Comparison of ENCODE assay signal across 8 cellular contexts in genomic region chr3:28667646-28668376, GRCh38.
DNase-seq lines count a peak whose midpoint lies in the region; ATAC-seq and TF ChIP-seq lines count a peak whose summit lies in the region.

No MANE protein-coding gene starts in this region.

- no peak overlapping the region for H3K27ac Mint-ChIP-seq in activated CD8-positive, alpha-beta memory T cell treated with anti-CD3 and anti-CD28 coated beads, Interleukin-2, amount 10 ng/mL, durations not matched to agents 7 days and 5 days

- TF ChIP-seq CTCF in fibroblast of mammary gland (conservative IDR thresholded peaks at IDR 0.05; ENCODE audit: control insufficient read depth, insufficient read depth, low read depth, low read length) = peak; percentile 86
- TF ChIP-seq CTCF in neutrophil (IDR thresholded peaks at IDR 0.05) = peak; percentile 51
- TF ChIP-seq CTCF in upper lobe of right lung (IDR thresholded peaks at IDR 0.05) = peak; percentile 83

- CTCF ChIA-PET in activated CD8-positive, alpha-beta memory T cell treated with anti-CD3 and anti-CD28 coated beads, Interleukin-2, amount 10 ng/mL, durations not matched to agents 7 days and 5 days (lab: Charles Lee) = interaction anchor here (0.7 to 1.9 kb wide), 12 partner anchors 9 to 167 kb away, joined by 3 to 6 read pairs (median 3); no protein-coding TSS in a partner anchor

- no peaks in the 10 kb centered on the region for H3K9me3 ChIP-seq in neutrophil
- H3K9me3 ChIP-seq in upper lobe of right lung = no peaks in the 10 kb centered on the region

- H3K27me3 Mint-ChIP-seq in activated CD8-positive, alpha-beta memory T cell treated with anti-CD3 and anti-CD28 coated beads, Interleukin-2, amount 10 ng/mL, durations not matched to agents 7 days and 5 days = peaks cover 3% of the 10 kb centered on the region

- H3K27me3 ChIP-seq in neutrophil (no peaks in the 10 kb centered on the region), upper lobe of right lung (no peaks in the 10 kb centered on the region)

- intact Hi-C loops in upper lobe of right lung (cut with DNase I) = no loop called here

- H3K4me3 ChIP-seq in fibroblast of mammary gland (ENCODE audit: control insufficient read depth, low read depth, low read length) (no peak overlapping the region), neutrophil (ENCODE audit: low read depth in 1 of 2, low read length in 1 of 2) (no peak overlapping the region), upper lobe of right lung (no peak overlapping the region)

- no peak overlapping the region for H3K4me3 Mint-ChIP-seq in activated CD8-positive, alpha-beta memory T cell treated with anti-CD3 and anti-CD28 coated beads, Interleukin-2, amount 10 ng/mL, durations not matched to agents 7 days and 5 days

- no peaks in the 10 kb centered on the region for H3K36me3 ChIP-seq in neutrophil
- H3K36me3 ChIP-seq in upper lobe of right lung = no peaks in the 10 kb centered on the region

- DNase-seq in DMS153 (lab: John Stamatoyannopoulos, UW) (peak; percentile 51), NCI-H82 (lab: John Stamatoyannopoulos, UW) (peak; percentile 77), fibroblast of mammary gland (ENCODE audit: low read depth) (peak; percentile 66), upper lobe of right lung (no peak)
- peak; percentile 63 for DNase-seq in activated CD8-positive, alpha-beta memory T cell treated with anti-CD3 and anti-CD28 coated beads, Interleukin-2, amount 10 ng/mL, durations not matched to agents 7 days and 5 days

- H3K4me1 Mint-ChIP-seq in activated CD8-positive, alpha-beta memory T cell treated with anti-CD3 and anti-CD28 coated beads, Interleukin-2, amount 10 ng/mL, durations not matched to agents 7 days and 5 days = peaks cover 8% of the 10 kb centered on the region

- ATAC-seq in GM19455 (IDR thresholded peaks at IDR 0.05; ENCODE audit: unreplicated experiment) (peak; percentile 97), HG03457 (IDR thresholded peaks at IDR 0.05; ENCODE audit: unreplicated experiment) (peak; percentile 91), upper lobe of right lung (peak; percentile 96)
- peak; percentile 61 for ATAC-seq in activated CD8-positive, alpha-beta memory T cell treated with anti-CD3 and anti-CD28 coated beads, Interleukin-2, amount 10 ng/mL, durations not matched to agents 7 days and 5 days

- no peaks in the 10 kb centered on the region for H3K36me3 Mint-ChIP-seq in activated CD8-positive, alpha-beta memory T cell treated with anti-CD3 and anti-CD28 coated beads, Interleukin-2, amount 10 ng/mL, durations not matched to agents 7 days and 5 days

- H3K4me1 ChIP-seq in neutrophil (ENCODE audit: control insufficient read depth in 1 of 2, insufficient read depth in 1 of 2, low read depth in 1 of 2, low read length in 1 of 2) (no peaks in the 10 kb centered on the region), upper lobe of right lung (peaks cover 10% of the 10 kb centered on the region)

- H3K9me3 Mint-ChIP-seq in activated CD8-positive, alpha-beta memory T cell treated with anti-CD3 and anti-CD28 coated beads, Interleukin-2, amount 10 ng/mL, durations not matched to agents 7 days and 5 days (ENCODE audit: low read depth) = no peaks in the 10 kb centered on the region

- no peak overlapping the region for H3K27ac ChIP-seq in neutrophil
- no peak overlapping the region for H3K27ac ChIP-seq in upper lobe of right lung
